Comparison of ENCODE assay signal across 9 cellular contexts in genomic region chr2:199405241-199405640, GRCh38. TPM values are rescaled to one million over a fixed set of nuclear protein-coding genes. Genes with fewer than 3 reads are reported as not detected.
A peak's percentile ranks its signal among the peaks of the same experiment; 100 is the strongest.
DNase-seq lines count a peak whose midpoint lies in the region; ATAC-seq, FAIRE-seq and TF ChIP-seq lines count a peak whose summit lies in the region.
"Had no signal": no experiment of that assay in that cellular context is flagged by ENCODE, and none has a peak within 500 bp of the region (broad histone marks: within the 10 kb centered on the region; RNA-seq: fewer than 3 reads in every experiment).

No MANE protein-coding gene starts in this region.

- no peak overlapping the region for H3K4me3 Mint-ChIP-seq in activated T-cell treated with anti-CD3 and anti-CD28 coated beads, Interleukin-2, amount 50 U/mL, for 72 hours

- peak; percentile 13 to 25 (median 21); a peak in 1 of 6 replicates for TF ChIP-seq CTCF in GM12878 (IDR thresholded peaks at IDR 0.05 in 2 of 3, conservative IDR thresholded peaks at IDR 0.05 in 1 of 3; ENCODE audit: control insufficient read depth in 2 of 3, extremely low read depth in 1 of 3, insufficient read depth in 1 of 3, low read depth in 3 of 3, low read length in 3 of 3)
- TF ChIP-seq CTCF in right lobe of liver (IDR thresholded peaks at IDR 0.05): peak; percentile 30 to 38 (median 35)

- intact Hi-C loops in GM12878 (cut with micrococcal nuclease; ENCODE audit: unreplicated experiment) (no loop called here), right lobe of liver (cut with DNase I) (no loop called here)

- H3K4me1 Mint-ChIP-seq in activated T-cell treated with anti-CD3 and anti-CD28 coated beads, Interleukin-2, amount 50 U/mL, for 72 hours (ENCODE audit: low read depth): no peaks in the 10 kb centered on the region

- TF ChIP-seq EP300 in GM12878 (IDR thresholded peaks at IDR 0.05; ENCODE audit: borderline replicate concordance in 1 of 2, control insufficient read depth in 1 of 2, low read depth in 2 of 2, low read length in 2 of 2): no peak

- H3K27ac ChIP-seq in GM12878 (ENCODE audit: control insufficient read depth, insufficient read depth) (no peak overlapping the region), right lobe of liver (no peak overlapping the region)
- H3K27ac ChIP-seq: pancreas had no signal

- no peaks in the 10 kb centered on the region for H3K79me2 ChIP-seq in GM12878 (ENCODE audit: control insufficient read depth, insufficient read depth, low read length)

- no peak overlapping the region for H3K27ac Mint-ChIP-seq in activated T-cell treated with anti-CD3 and anti-CD28 coated beads, Interleukin-2, amount 50 U/mL, for 72 hours

- peak; percentile 10 for DNase-seq in Caki2 (ENCODE audit: low read depth)
- DNase-seq in KBM-7: peak; percentile 51
- no peak for DNase-seq in GM12878 (ENCODE audit: low read depth, low spot score)
- no peak for DNase-seq in right lobe of liver
- no peak for DNase-seq in activated T-cell treated with anti-CD3 and anti-CD28 coated beads, Interleukin-2, amount 50 U/mL, for 72 hours
- no peak for DNase-seq in frontal cortex (ENCODE audit: low spot score in 2 of 2)
- no peak for DNase-seq in GM19239 (ENCODE audit: insufficient read length, low spot score)
- DNase-seq: pancreas had no signal

- H4K20me1 ChIP-seq in GM12878 (ENCODE audit: control insufficient read depth, insufficient read depth): no peaks in the 10 kb centered on the region

- SMC1A ChIA-PET in GM12878 (lab: Charles Lee; ENCODE audit: uncharacterized antibody, unreplicated experiment): interaction anchor here (1.1 kb wide), 1 partner anchor 17 kb away, joined by 3 read pairs; no protein-coding TSS in a partner anchor

- no peak for ATAC-seq in GM12878
- peak; percentile 59 to 80 (median 70) for ATAC-seq in right lobe of liver
- ATAC-seq in activated T-cell treated with anti-CD3 and anti-CD28 coated beads, Interleukin-2, amount 50 U/mL, for 72 hours (replicated peaks in 1 of 2): no peak
- ATAC-seq in GM18861 (IDR thresholded peaks at IDR 0.05; ENCODE audit: unreplicated experiment): no peak

- no peaks in the 10 kb centered on the region for H3K9me3 Mint-ChIP-seq in activated T-cell treated with anti-CD3 and anti-CD28 coated beads, Interleukin-2, amount 50 U/mL, for 72 hours

- no peak overlapping the region for H3K4me2 ChIP-seq in GM12878 (ENCODE audit: control insufficient read depth, insufficient read depth)

- H3K36me3 ChIP-seq in GM12878 (ENCODE audit: control insufficient read depth in 2 of 2, insufficient read depth in 2 of 2, low read length in 1 of 2) (no peaks in the 10 kb centered on the region), right lobe of liver (no peaks in the 10 kb centered on the region)
- H3K36me3 ChIP-seq: pancreas had no signal

- H3K4me3 ChIP-seq in GM12878: no peak overlapping the region
- H3K4me3 ChIP-seq in right lobe of liver: no peak overlapping the region
- H3K4me3 ChIP-seq: pancreas had no signal

- H3K4me1 ChIP-seq in GM12878 (ENCODE audit: control insufficient read depth, insufficient read depth, low read length): no peaks in the 10 kb centered on the region
- no peaks in the 10 kb centered on the region for H3K4me1 ChIP-seq in right lobe of liver
- H3K4me1 ChIP-seq: pancreas had no signal

- no peaks in the 10 kb centered on the region for H3K36me3 Mint-ChIP-seq in activated T-cell treated with anti-CD3 and anti-CD28 coated beads, Interleukin-2, amount 50 U/mL, for 72 hours (ENCODE audit: insufficient read depth in 2 of 2)

- CTCF ChIA-PET in GM12878 (lab: Yijun Ruan, JAX): no interaction called here

- H2AFZ ChIP-seq in GM12878 (ENCODE audit: control insufficient read depth, low read depth, low read length): no peak overlapping the region

- BruUV-seq in GM12878 (replicated peaks; lab: Mats Ljungman, UMichigan): no TSS peak

- no peak for FAIRE-seq in GM12878 (lab: Jason Lieb, UNC)
- FAIRE-seq in frontal cortex (lab: Jason Lieb, UNC): no peak
- no peak for FAIRE-seq in GM19239 (lab: Jason Lieb, UNC)

- RAD21 ChIA-PET in GM12878 (lab: Charles Lee; ENCODE audit: unreplicated experiment): no interaction called here

- H3K27me3 Mint-ChIP-seq in activated T-cell treated with anti-CD3 and anti-CD28 coated beads, Interleukin-2, amount 50 U/mL, for 72 hours (ENCODE audit: low read depth): no peaks in the 10 kb centered on the region

- H3K27me3 ChIP-seq in GM12878 (replicated peaks in 1 of 2; ENCODE audit: control insufficient read depth in 2 of 2, insufficient read depth in 2 of 2, low read length in 1 of 2): no peaks in the 10 kb centered on the region
- no peaks in the 10 kb centered on the region for H3K27me3 ChIP-seq in right lobe of liver
- H3K27me3 ChIP-seq: pancreas had no signal

- in situ Hi-C loops in Caki2 (cut with HindIII; ENCODE audit: low pct_unique_long_range_greater_than_20kb, low sequenced_read_pairs) (no loop called here), KBM-7 (cut with MboI; ENCODE audit: low pct_unique_long_range_greater_than_20kb, low sequenced_read_pairs) (no loop called here), GM12878 (cut with MboI) (no loop called here)

- H3K9me3 ChIP-seq in GM12878 (replicated peaks; ENCODE audit: control insufficient read depth, insufficient read depth, low read length) (no peaks in the 10 kb centered on the region), right lobe of liver (no peaks in the 10 kb centered on the region)
- H3K9me3 ChIP-seq: pancreas had no signal

- no peak for TF ChIP-seq RAD21 in GM12878 (IDR thresholded peaks at IDR 0.05; ENCODE audit: insufficient read depth, low read depth, low read length)

- POLR2A ChIA-PET in GM12878 (lab: Charles Lee): no interaction called here

- H3K9ac ChIP-seq in GM12878 (ENCODE audit: control insufficient read depth, insufficient read depth, low read length): no peak overlapping the region

- TF ChIP-seq POLR2A in GM12878 (IDR thresholded peaks at IDR 0.05; ENCODE audit: low read depth, low read length) (no peak), right lobe of liver (IDR thresholded peaks at IDR 0.05) (no peak)

TF ChIP-seq in GM12878, 131 proteins besides CTCF, POLR2A, EP300 and RAD21:
- TF ChIP-seq ZNF592 (IDR thresholded peaks at IDR 0.05): no peak

RNA-seq across cellular contexts. Expression of gene SATB2, which starts 52.5 kb away (rescaled TPM):
- total RNA-seq in Caki2 (2014; rRNA removed; shearing (Covaris generic); ENCODE audit: low replicate concordance): 1.6 and 5.4 TPM in 2 replicates
- total RNA-seq in GM12878 (2013; cell fraction: nucleolus; rRNA removed): 0.08 and 0.17 TPM in 2 replicates
- 0.06 and 0.11 TPM in 2 replicates for total RNA-seq in GM12878 (2014; rRNA removed)
- 0.05 and 0.13 TPM in 2 replicates for total RNA-seq in GM12878 (2014; rRNA removed; fragmentation: Illumina TruSeq; extraction: Trizol)
- 0.10 and 0.11 TPM in 2 replicates for total RNA-seq in GM12878 (2021)
- polyA plus RNA-seq in GM12878 (2011; ENCODE audit: low read depth): not detected
- polyA plus RNA-seq in GM12878 (2011; rRNA removed): 0.56 and 0.66 TPM in 2 replicates
- polyA plus RNA-seq in GM12878 (2011; cell fraction: cytosol; rRNA removed): 0.39 and 0.47 TPM in 2 replicates
- 1.8 and 2.8 TPM in 2 replicates for polyA plus RNA-seq in GM12878 (2011; cell fraction: nucleus; rRNA removed)
- polyA plus RNA-seq in GM12878 (2012): 0.06 TPM in 1 of 2 replicates, not detected in the other
- 0.06 and 0.08 TPM in 2 replicates for polyA plus RNA-seq in GM12878 (2014; fragmentation: Illumina TruSeq; extraction: Trizol)
- not detected for polyA plus RNA-seq in GM12878 (2014; fragmentation: Nextera tagmentation; extraction: Ambion mirVana)
- 0.03 and 0.08 TPM in 2 replicates for polyA plus RNA-seq in GM12878 (2014; rRNA removed)
- polyA plus RNA-seq in GM12878 (2016; fragmentation: Nextera tagmentation; extraction: Ambion mirVana): under 1 TPM in 1 of 2 experiments, not detected in 1; 0.08 TPM
- 1.9 and 2.3 TPM in 2 replicates for polyA minus RNA-seq in GM12878 (2011; rRNA and poly(A)+ RNA removed)
- polyA minus RNA-seq in GM12878 (2011; cell fraction: cytosol; rRNA and poly(A)+ RNA removed): 1.1 and 1.2 TPM in 2 replicates
- polyA minus RNA-seq in GM12878 (2011; cell fraction: nucleus; rRNA and poly(A)+ RNA removed): 1.6 and 3.5 TPM in 2 replicates
- 1 to 10 TPM; 3.3 to 8.5 (median 6.0) TPM for total RNA-seq in right lobe of liver
- total RNA-seq in activated T-cell treated with anti-CD3 and anti-CD28 coated beads, Interleukin-2, amount 50 U/mL, for 72 hours: under 1 TPM; 0.65 to 0.82 TPM
- 440 TPM for total RNA-seq in frontal cortex

Comparison
In these comparisons a context has a peak if more than half of its experiments do, and no peak if none do; other contexts are left out.
1. DNase-seq: peak in Caki2 (single experiment) and KBM-7 (single experiment); none in GM12878 (single experiment), right lobe of liver (0 of 3), activated T-cell treated with anti-CD3 and anti-CD28 coated beads, Interleukin-2, amount 50 U/mL, for 72 hours (0 of 2), frontal cortex (0 of 2) and GM19239 (single experiment).
2. ATAC-seq: peak in right lobe of liver (4 of 4); none in GM12878 (single experiment), activated T-cell treated with anti-CD3 and anti-CD28 coated beads, Interleukin-2, amount 50 U/mL, for 72 hours (0 of 2) and GM18861 (single experiment).
3. RNA of gene SATB2, which starts 52.5 kb away (total RNA-seq): 440 TPM in frontal cortex (single experiment); 3.3 to 8.5 TPM in right lobe of liver, 1.6 to 5.4 TPM in Caki2, 0.65 to 0.82 TPM in activated T-cell treated with anti-CD3 and anti-CD28 coated beads, Interleukin-2, amount 50 U/mL, for 72 hours and 0.05 to 0.17 TPM in GM12878; every median in the first group is over 10 times any median in the second.